Comparison of ENCODE assay signal across 18 cellular contexts in the genomic region with DNA sequence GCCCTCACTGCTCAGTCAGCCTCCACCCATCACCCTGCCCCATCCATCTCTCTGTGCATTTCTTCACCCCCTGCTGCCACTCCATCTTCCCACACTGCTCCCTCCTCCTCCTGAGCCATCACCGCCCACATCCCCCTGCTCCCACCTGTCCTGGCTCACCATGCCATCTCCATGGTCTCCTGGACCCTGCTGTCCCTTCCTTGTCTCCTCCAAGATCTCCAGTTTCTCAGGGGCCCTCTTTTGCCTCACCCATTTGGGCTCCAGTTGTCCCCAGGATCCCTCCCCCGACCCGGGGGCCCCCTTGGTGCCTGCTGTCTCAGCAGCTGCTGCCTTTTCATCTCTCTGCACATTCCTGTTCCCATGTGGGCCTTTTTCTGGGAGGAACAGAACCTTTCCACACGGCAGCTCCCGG. TPM values are rescaled to one million over a fixed set of nuclear protein-coding genes. Genes with fewer than 3 reads are reported as not detected.
DNase-seq lines count a peak whose midpoint lies in the region; ATAC-seq and TF ChIP-seq lines count a peak whose summit lies in the region.
"Had no signal": no experiment of that assay in that cellular context is flagged by ENCODE, and none has a peak within 500 bp of the region (broad histone marks: within the 10 kb centered on the region; RNA-seq: fewer than 3 reads in every experiment).

No MANE protein-coding gene starts in this region.

- no peaks in the 10 kb centered on the region for H4K20me1 ChIP-seq in GM23248 (ENCODE audit: insufficient read depth)

- H3K9ac ChIP-seq in GM23248 (0 out of 2 replicates have a peak overlapping the region, but pooled peaks have one; percentile 42), adipocyte (ENCODE audit: low read length) (peak overlapping the region; percentile 19)

- TF ChIP-seq CTCF in sigmoid colon (IDR thresholded peaks at IDR 0.05): no peak
- no peak for TF ChIP-seq CTCF in natural killer cell (IDR thresholded peaks at IDR 0.05)

- H3K27ac Mint-ChIP-seq in activated CD4-positive, alpha-beta T cell treated with anti-CD3 and anti-CD28 coated beads, Interleukin-2, amount 10 ng/mL, durations not matched to agents 24 days and 14 days: no peak overlapping the region
- H3K27ac Mint-ChIP-seq in natural killer cell: no peak overlapping the region
- H3K27ac Mint-ChIP-seq: activated naive CD4-positive, alpha-beta T cell treated with anti-CD3 and anti-CD28 coated beads, Interleukin-2, amount 50 U/mL, for 72 hours; naive thymus-derived CD4-positive, alpha-beta T cell; stimulated activated effector memory CD8-positive, alpha-beta T cell treated with anti-CD3 and anti-CD28 coated beads, Interleukin-12 subunit alpha, Interleukin-12 subunit beta, amount 100 ng/mL, for 72 hours had no signal

- H3K4me2 ChIP-seq in GM23248 (ENCODE audit: unreplicated experiment): no peak overlapping the region

- H3K27me3 Mint-ChIP-seq in activated CD4-positive, alpha-beta T cell treated with anti-CD3 and anti-CD28 coated beads, Interleukin-2, amount 10 ng/mL, durations not matched to agents 24 days and 14 days: peaks cover 48% of the 10 kb centered on the region
- peaks cover 35 to 56% of the 10 kb centered on the region in 2 donors for H3K27me3 Mint-ChIP-seq in natural killer cell (ENCODE audit: low read depth in 2 of 2)

- no peaks in the 10 kb centered on the region for H3K9me2 ChIP-seq in GM23248 (ENCODE audit: insufficient read depth)

- no peak overlapping the region for H2AFZ ChIP-seq in GM23248

- H3K79me2 ChIP-seq in GM23248 (ENCODE audit: insufficient read depth): peaks cover 17% of the 10 kb centered on the region

- no peak for TF ChIP-seq EP300 in sigmoid colon (IDR thresholded peaks at IDR 0.05)

- TF ChIP-seq POLR2A in sigmoid colon (IDR thresholded peaks at IDR 0.05): no peak

- H3K4me1 ChIP-seq in GM23248 (ENCODE audit: insufficient read depth) (peaks cover 38% of the 10 kb centered on the region), adipocyte (ENCODE audit: control insufficient read depth, insufficient read depth, low read length) (peaks cover 17% of the 10 kb centered on the region), sigmoid colon (peaks cover 0 to 91% (median 85%) of the 10 kb centered on the region in 4 donors)

- 62 to 67% methylated on average over 5 of the region's 5 CpGs for WGBS in GM23248 (ENCODE audit: low coverage in 1 of 2, low lambda C conversion rate in 2 of 2, missing lambda C conversion rate in 2 of 2), 2 experiments
- whole genome bisulfite sequencing in sigmoid colon, 2 donors: 69 to 75% methylated on average over 5 of the region's 5 CpGs

- H3K4me1 Mint-ChIP-seq in activated CD4-positive, alpha-beta T cell treated with anti-CD3 and anti-CD28 coated beads, Interleukin-2, amount 10 ng/mL, durations not matched to agents 24 days and 14 days: peaks cover 14% of the 10 kb centered on the region
- peaks cover 14 to 19% of the 10 kb centered on the region in 2 donors for H3K4me1 Mint-ChIP-seq in natural killer cell

- intact Hi-C loops in head of caudate nucleus (cut with DNase I): no loop called here
- intact Hi-C loops in sigmoid colon (cut with DNase I): no loop called here
- intact Hi-C loops in activated CD4-positive, alpha-beta T cell treated with anti-CD3 and anti-CD28 coated beads, Interleukin-2, amount 10 ng/mL, durations not matched to agents 24 days and 14 days (cut with micrococcal nuclease): no loop called here
- intact Hi-C loops in natural killer cell (cut with micrococcal nuclease): no loop called here

- H3K27ac ChIP-seq in GM23248: peak overlapping the region; percentile 35; the same call in 1 of the 2 replicates
- H3K27ac ChIP-seq in sigmoid colon: peak overlapping the region; percentile 96 to 99 (median 99)
- H3K27ac ChIP-seq: epithelial cell of prostate had no signal

- no peaks in the 10 kb centered on the region for H3K9me3 Mint-ChIP-seq in activated CD4-positive, alpha-beta T cell treated with anti-CD3 and anti-CD28 coated beads, Interleukin-2, amount 10 ng/mL, durations not matched to agents 24 days and 14 days
- H3K9me3 Mint-ChIP-seq in natural killer cell: no peaks in the 10 kb centered on the region
- H3K9me3 Mint-ChIP-seq: activated naive CD4-positive, alpha-beta T cell treated with anti-CD3 and anti-CD28 coated beads, Interleukin-2, amount 50 U/mL, for 72 hours; central memory CD8-positive, alpha-beta T cell; naive thymus-derived CD4-positive, alpha-beta T cell; stimulated activated effector memory CD8-positive, alpha-beta T cell treated with anti-CD3 and anti-CD28 coated beads, Interleukin-12 subunit alpha, Interleukin-12 subunit beta, amount 100 ng/mL, for 72 hours had no signal

- ATAC-seq in GM19463 (IDR thresholded peaks at IDR 0.05; ENCODE audit: unreplicated experiment) (no peak), natural killer cell (no peak)
- ATAC-seq: activated naive CD4-positive, alpha-beta T cell treated with anti-CD3 and anti-CD28 coated beads, Interleukin-2, amount 50 U/mL, for 72 hours; naive thymus-derived CD4-positive, alpha-beta T cell; stimulated activated effector memory CD8-positive, alpha-beta T cell treated with anti-CD3 and anti-CD28 coated beads, Interleukin-12 subunit alpha, Interleukin-12 subunit beta, amount 100 ng/mL, for 72 hours had no signal

- H3K36me3 Mint-ChIP-seq in activated CD4-positive, alpha-beta T cell treated with anti-CD3 and anti-CD28 coated beads, Interleukin-2, amount 10 ng/mL, durations not matched to agents 24 days and 14 days (ENCODE audit: low read depth): no peaks in the 10 kb centered on the region
- H3K36me3 Mint-ChIP-seq in natural killer cell: no peaks in the 10 kb centered on the region
- H3K36me3 Mint-ChIP-seq: activated naive CD4-positive, alpha-beta T cell treated with anti-CD3 and anti-CD28 coated beads, Interleukin-2, amount 50 U/mL, for 72 hours; stimulated activated effector memory CD8-positive, alpha-beta T cell treated with anti-CD3 and anti-CD28 coated beads, Interleukin-12 subunit alpha, Interleukin-12 subunit beta, amount 100 ng/mL, for 72 hours had no signal

- H3K4me3 ChIP-seq in GM23248 (no peak overlapping the region), adipocyte (ENCODE audit: low read length) (no peak overlapping the region), sigmoid colon (peak overlapping the region; percentile 14 to 88 (median 75))

- no peak for DNase-seq in GM23248
- DNase-seq in adipocyte (ENCODE audit: low read depth): no peak
- DNase-seq in head of caudate nucleus: peak in 24 of 42 donors; percentile 27 to 79 (median 59)
- DNase-seq in sigmoid colon: no peak
- no peak for DNase-seq in activated CD4-positive, alpha-beta T cell treated with anti-CD3 and anti-CD28 coated beads, Interleukin-2, amount 10 ng/mL, durations not matched to agents 24 days and 14 days
- no peak for DNase-seq in HuH-7.5 (ENCODE audit: low spot score)
- no peak for DNase-seq in natural killer cell
- DNase-seq: activated T-cell treated with anti-CD3 and anti-CD28 coated beads for 4 hours; AML-193; naive thymus-derived CD4-positive, alpha-beta T cell; NK-92 treated with Interleukin-12 subunit alpha and Interleukin-12 subunit beta, amount 100 ng/mL, for 24 hours; SHP77 treated with DMSO at 0.1 percent for 48 hours; T-helper 9 cell had no signal

- H3K4me3 Mint-ChIP-seq in activated CD4-positive, alpha-beta T cell treated with anti-CD3 and anti-CD28 coated beads, Interleukin-2, amount 10 ng/mL, durations not matched to agents 24 days and 14 days: no peak overlapping the region
- H3K4me3 Mint-ChIP-seq in natural killer cell: no peak overlapping the region
- H3K4me3 Mint-ChIP-seq: central memory CD8-positive, alpha-beta T cell; stimulated activated effector memory CD8-positive, alpha-beta T cell treated with anti-CD3 and anti-CD28 coated beads, Interleukin-12 subunit alpha, Interleukin-12 subunit beta, amount 100 ng/mL, for 72 hours had no signal

- no peaks in the 10 kb centered on the region for H3K27me3 ChIP-seq in GM23248 (replicated peaks; ENCODE audit: insufficient read depth)
- H3K27me3 ChIP-seq in adipocyte (replicated peaks; ENCODE audit: control insufficient read depth, insufficient read depth, low read length): no peaks in the 10 kb centered on the region
- peaks cover 0 to 22% (median 4%) of the 10 kb centered on the region in 3 donors for H3K27me3 ChIP-seq in sigmoid colon

- in situ Hi-C loops in GM23248 (cut with MboI): no loop called here

- no peaks in the 10 kb centered on the region for H3K9me3 ChIP-seq in GM23248 (ENCODE audit: low read depth)
- H3K9me3 ChIP-seq in adipocyte (ENCODE audit: control insufficient read depth, low read length): no peaks in the 10 kb centered on the region
- no peaks in the 10 kb centered on the region for H3K9me3 ChIP-seq in sigmoid colon

- H3K36me3 ChIP-seq in GM23248 (ENCODE audit: low read depth): 0 out of 2 replicates have a peak, but pooled peaks cover 4% of the 10 kb centered on the region
- no peaks in the 10 kb centered on the region for H3K36me3 ChIP-seq in adipocyte (ENCODE audit: control insufficient read depth, insufficient read depth, low read length, severe bottlenecking)
- H3K36me3 ChIP-seq in sigmoid colon: peaks cover 0 to 10% (median 0%) of the 10 kb centered on the region in 4 donors

- peaks cover 6% of the 10 kb centered on the region; the same call in 1 of the 2 replicates for H3F3A ChIP-seq in GM23248 (ENCODE audit: insufficient read depth)

RNA-seq across cellular contexts. Expression of gene SPEG, which starts 10.6 kb away (rescaled TPM):
- 26.5 and 32.1 TPM in 2 replicates for total RNA-seq in GM23248 (2014; rRNA removed; shearing (Covaris generic))
- polyA plus RNA-seq in GM23248 (2016; fragmentation: Nextera tagmentation; extraction: Ambion mirVana) (6.8 and 9.4 TPM in 2 replicates), sigmoid colon (10 to 100 TPM in 2 of 3 donors, 1 to 10 TPM in 1; 6.0 to 25.4 (median 13.4) TPM)
- total RNA-seq in sigmoid colon (100 to 1,000 TPM; 123 to 321 (median 194) TPM), natural killer cell (1 to 10 TPM in 2 of 3 donors, under 1 TPM in 1; 0.35 to 1.5 (median 1.2) TPM)
- total RNA-seq in activated CD4-positive, alpha-beta T cell treated with anti-CD3 and anti-CD28 coated beads, Interleukin-2, amount 10 ng/mL, durations not matched to agents 24 days and 14 days: 0.07 TPM in 1 of 2 replicates, not detected in the other

RNA-seq across cellular contexts. Expression of gene DES, which starts 27.0 kb away (rescaled TPM):
- total RNA-seq in GM23248 (2014; rRNA removed; shearing (Covaris generic)): 0.51 and 2.7 TPM in 2 replicates
- polyA plus RNA-seq in GM23248 (2016; fragmentation: Nextera tagmentation; extraction: Ambion mirVana) (0.75 and 1.1 TPM in 2 replicates), sigmoid colon (100 to 1,000 TPM in 2 of 3 donors, 10 to 100 TPM in 1; 35.1 to 264 (median 162) TPM)
- total RNA-seq in sigmoid colon (over 10,000 TPM in 3 of 4 donors, 1,000 to 10,000 TPM in 1; 7,366 to 30,562 (median 13,340) TPM), natural killer cell (not detected)
- not detected in 2 replicates for total RNA-seq in activated CD4-positive, alpha-beta T cell treated with anti-CD3 and anti-CD28 coated beads, Interleukin-2, amount 10 ng/mL, durations not matched to agents 24 days and 14 days
- total RNA-seq: activated naive CD4-positive, alpha-beta T cell treated with anti-CD3 and anti-CD28 coated beads, Interleukin-2, amount 50 U/mL, for 72 hours had no signal
- polyA plus RNA-seq: naive thymus-derived CD4-positive, alpha-beta T cell had no signal

RNA-seq across cellular contexts. Expression of gene GMPPA, which starts 53.5 kb away (rescaled TPM):
- 60.6 and 72.2 TPM in 2 replicates for total RNA-seq in GM23248 (2014; rRNA removed; shearing (Covaris generic))
- polyA plus RNA-seq in GM23248 (2016; fragmentation: Nextera tagmentation; extraction: Ambion mirVana) (64.4 and 65.6 TPM in 2 replicates), sigmoid colon (10 to 100 TPM; 42.6 to 52.8 (median 44.2) TPM)
- total RNA-seq in sigmoid colon (10 to 100 TPM; 13.9 to 24.7 (median 21.3) TPM), natural killer cell (10 to 100 TPM; 27.6 to 36.3 (median 33.8) TPM)
- total RNA-seq in activated CD4-positive, alpha-beta T cell treated with anti-CD3 and anti-CD28 coated beads, Interleukin-2, amount 10 ng/mL, durations not matched to agents 24 days and 14 days: 45.5 and 46.0 TPM in 2 replicates

RNA-seq across cellular contexts. Expression of gene DNPEP, which starts 57.5 kb away (rescaled TPM):
- total RNA-seq in GM23248 (2014; rRNA removed; shearing (Covaris generic)): 79.8 and 84.5 TPM in 2 replicates
- polyA plus RNA-seq in GM23248 (2016; fragmentation: Nextera tagmentation; extraction: Ambion mirVana): 54.5 and 57.5 TPM in 2 replicates
- 10 to 100 TPM; 43.2 to 62.8 (median 53.1) TPM for total RNA-seq in sigmoid colon
- polyA plus RNA-seq in sigmoid colon: 100 to 1,000 TPM; 108 to 137 (median 132) TPM
- 129 and 148 TPM in 2 replicates for total RNA-seq in activated CD4-positive, alpha-beta T cell treated with anti-CD3 and anti-CD28 coated beads, Interleukin-2, amount 10 ng/mL, durations not matched to agents 24 days and 14 days
- 100 to 1,000 TPM in 2 of 3 donors, 10 to 100 TPM in 1; 97.8 to 112 (median 103) TPM for total RNA-seq in natural killer cell

Comparison
In these comparisons a context has a peak if more than half of its experiments do, and no peak if none do; other contexts are left out.
1. DNase-seq: peak in head of caudate nucleus (24 of 42); none in GM23248 (single experiment), adipocyte (single experiment), sigmoid colon (single experiment), activated CD4-positive, alpha-beta T cell treated with anti-CD3 and anti-CD28 coated beads, Interleukin-2, amount 10 ng/mL, durations not matched to agents 24 days and 14 days (single experiment), HuH-7.5 (single experiment) and natural killer cell (single experiment).
2. H3K4me3 ChIP-seq: peak in sigmoid colon (4 of 4); none in GM23248 (single experiment) and adipocyte (single experiment).
3. RNA of gene SPEG, which starts 10.6 kb away (total RNA-seq): 123 to 321 TPM in sigmoid colon and 26.5 to 32.1 TPM in GM23248; 0.35 to 1.5 TPM in natural killer cell and 0.07 TPM in activated CD4-positive, alpha-beta T cell treated with anti-CD3 and anti-CD28 coated beads, Interleukin-2, amount 10 ng/mL, durations not matched to agents 24 days and 14 days; every median in the first group is over 10 times any median in the second.
4. RNA of gene DES, which starts 27.0 kb away (total RNA-seq): 7,366 to 30,562 TPM in sigmoid colon; 0.51 to 2.7 TPM in GM23248, not detected in activated CD4-positive, alpha-beta T cell treated with anti-CD3 and anti-CD28 coated beads, Interleukin-2, amount 10 ng/mL, durations not matched to agents 24 days and 14 days and not detected in natural killer cell; every median in the first group is over 1,000 times any median in the second.